Comparison of ENCODE assay signal across 17 cellular contexts in genomic region chr19:21308778-21309177, GRCh38. TPM values are rescaled to one million over a fixed set of nuclear protein-coding genes. Genes with fewer than 3 reads are reported as not detected.
DNase-seq lines count a peak whose midpoint lies in the region; ATAC-seq and TF ChIP-seq lines count a peak whose summit lies in the region.
"Had no signal": no experiment of that assay in that cellular context is flagged by ENCODE, and none has a peak within 500 bp of the region (broad histone marks: within the 10 kb centered on the region; RNA-seq: fewer than 3 reads in every experiment).

No MANE protein-coding gene starts in this region.

- H3K27ac Mint-ChIP-seq in CD14-positive monocyte (peak overlapping the region in 6 of 7 donors; percentile 29 to 92 (median 75)), T-cell (peak overlapping the region; percentile 22 to 27), GM23338 (no peak overlapping the region)

- H3K36me3 Mint-ChIP-seq in CD14-positive monocyte: peaks cover 43 to 82% of the 10 kb centered on the region in 2 donors
- H3K36me3 Mint-ChIP-seq in T-cell: peaks cover 63% of the 10 kb centered on the region
- peaks cover 49% of the 10 kb centered on the region for H3K36me3 Mint-ChIP-seq in GM23338 (ENCODE audit: low read depth)

- H3K27ac ChIP-seq in GM23338 (ENCODE audit: low read depth) (no peak overlapping the region), Peyer's patch (no peak overlapping the region)

- no peak for ATAC-seq in T-cell (replicated peaks in 1 of 4)
- no peak for ATAC-seq in GM23338
- ATAC-seq in GM21390 (IDR thresholded peaks at IDR 0.05; ENCODE audit: unreplicated experiment): no peak
- ATAC-seq: HCT116, Right ventricle myocardium inferior had no signal

- DNase-seq in SIG-M5 treated with dmso at 0.1 percent for 504 hours (lab: John Stamatoyannopoulos, UW; ENCODE audit: unreplicated experiment) (peak; percentile 27), SIG-M5 (lab: John Stamatoyannopoulos, UW) (no peak), CD14-positive monocyte (ENCODE audit: low spot score) (no peak), T-cell (no peak), fibroblast of gingiva (ENCODE audit: low read depth) (peak; percentile 20), GM23338 (ENCODE audit: low spot score) (no peak), Peyer's patch (no peak)
- DNase-seq: C1 segment of cervical spinal cord, DND-41, GF-D8, KG1, NCI-H187 treated with DMSO at 0.1 percent for 48 hours, NCI-H446 treated with DMSO at 0.1 percent for 48 hours, NCI-H748 treated with DMSO at 0.1 percent for 48 hours had no signal

- peak overlapping the region in 1 of 2 donors; percentile 59 for H3K4me3 Mint-ChIP-seq in CD14-positive monocyte
- no peak overlapping the region for H3K4me3 Mint-ChIP-seq in T-cell
- no peak overlapping the region for H3K4me3 Mint-ChIP-seq in GM23338

- H3K4me1 ChIP-seq in GM23338 (ENCODE audit: insufficient read depth): no peaks in the 10 kb centered on the region
- no peaks in the 10 kb centered on the region for H3K4me1 ChIP-seq in Peyer's patch

- CTCF ChIA-PET in T-cell (lab: Charles Lee): no interaction called here

- H3K4me2 ChIP-seq in GM23338: no peak overlapping the region

- H3F3A ChIP-seq in GM23338 (replicated peaks; ENCODE audit: low read depth): no peaks in the 10 kb centered on the region

- H3K27me3 Mint-ChIP-seq in CD14-positive monocyte (ENCODE audit: low read depth in 3 of 3): peaks cover 0 to 2% (median 0%) of the 10 kb centered on the region in 3 donors
- no peaks in the 10 kb centered on the region for H3K27me3 Mint-ChIP-seq in T-cell
- H3K27me3 Mint-ChIP-seq in GM23338 (ENCODE audit: insufficient read depth, low read depth, poor library complexity): no peaks in the 10 kb centered on the region

- TF ChIP-seq CTCF in CD14-positive monocyte (IDR thresholded peaks at IDR 0.05): no peak
- no peak for TF ChIP-seq CTCF in GM23338 (conservative IDR thresholded peaks at IDR 0.05; ENCODE audit: low read depth in 2 of 2)
- TF ChIP-seq CTCF in Peyer's patch (IDR thresholded peaks at IDR 0.05): no peak

- H4K20me1 ChIP-seq in GM23338 (replicated peaks; ENCODE audit: insufficient read depth): peaks cover 4% of the 10 kb centered on the region; the same call in 1 of the 2 replicates

- H3K79me2 ChIP-seq in GM23338 (replicated peaks; ENCODE audit: insufficient read depth): peaks cover 47% of the 10 kb centered on the region

- POLR2A ChIA-PET in T-cell (lab: Charles Lee): no interaction called here

- no peaks in the 10 kb centered on the region for H3K27me3 ChIP-seq in GM23338 (ENCODE audit: insufficient read depth)
- H3K27me3 ChIP-seq in Peyer's patch: no peaks in the 10 kb centered on the region

- no peak overlapping the region for H2AFZ ChIP-seq in GM23338

- peaks cover 5% of the 10 kb centered on the region; the same call in 1 of the 2 replicates for H3K36me3 ChIP-seq in GM23338 (ENCODE audit: insufficient read depth)
- H3K36me3 ChIP-seq in Peyer's patch: peaks cover 0 to 63% (median 0%) of the 10 kb centered on the region in 3 donors

- no peaks in the 10 kb centered on the region for H3K9me2 ChIP-seq in GM23338 (ENCODE audit: insufficient read depth)

- no peak for TF ChIP-seq POLR2A in Peyer's patch (IDR thresholded peaks at IDR 0.05)

- peaks cover 0 to 5% (median 0%) of the 10 kb centered on the region in 4 donors for H3K9me3 ChIP-seq in Peyer's patch

- no peak overlapping the region for H3K4me3 ChIP-seq in GM23338
- H3K4me3 ChIP-seq in Peyer's patch: no peak overlapping the region

- peaks cover 9 to 64% (median 32%) of the 10 kb centered on the region in 7 donors for H3K9me3 Mint-ChIP-seq in CD14-positive monocyte
- H3K9me3 Mint-ChIP-seq in T-cell: peaks cover 0 to 9% (median 6%) of the 10 kb centered on the region in 3 donors
- H3K9me3 Mint-ChIP-seq in GM23338: no peaks in the 10 kb centered on the region

- intact Hi-C loops in CD14-positive monocyte (cut with micrococcal nuclease): no loop called here

- peaks cover 14% of the 10 kb centered on the region for H3K4me1 Mint-ChIP-seq in CD14-positive monocyte
- H3K4me1 Mint-ChIP-seq in T-cell: peaks cover 14 to 23% (median 22%) of the 10 kb centered on the region in 3 donors
- no peaks in the 10 kb centered on the region for H3K4me1 Mint-ChIP-seq in GM23338

TF ChIP-seq in GM23338, 12 proteins besides CTCF, POLR2A, EP300 and RAD21 (continues in another document):
- TF ChIP-seq ZNF331 (CRISPR knock-in tag; IDR thresholded peaks at IDR 0.05; ENCODE audit: low read depth) (no peak), REST (IDR thresholded peaks at IDR 0.05; ENCODE audit: unreplicated experiment) (no peak)

RNA-seq across cellular contexts. Expression of gene ZNF708, which starts 20.4 kb away (rescaled TPM):
- 1 to 10 TPM; 2.2 to 2.3 TPM for polyA plus RNA-seq in CD14-positive monocyte
- total RNA-seq in T-cell: 10 to 100 TPM; 17.5 to 41.1 (median 33.1) TPM
- 53.2 and 71.9 TPM in 2 replicates for total RNA-seq in GM23338 (2014; rRNA removed; shearing (Covaris generic))
- polyA plus RNA-seq in GM23338 (2016; fragmentation: Nextera tagmentation; extraction: Ambion mirVana): 15.7 and 15.9 TPM in 2 replicates
- total RNA-seq in Peyer's patch: 10 to 100 TPM; 13.1 to 20.6 (median 17.5) TPM

RNA-seq across cellular contexts. Expression of gene ZNF738, which starts 50.0 kb away (rescaled TPM):
- polyA plus RNA-seq in CD14-positive monocyte (1 to 10 TPM; 3.5 to 4.0 TPM), GM23338 (2016; fragmentation: Nextera tagmentation; extraction: Ambion mirVana) (138 and 151 TPM in 2 replicates)
- total RNA-seq in T-cell (10 to 100 TPM in 1 of 5 donors, 1 to 10 TPM in 4; 4.4 to 10.4 (median 8.2) TPM), Peyer's patch (10 to 100 TPM in 2 of 4 donors, 1 to 10 TPM in 2; 1.8 to 18.2 (median 7.5) TPM)
- 137 and 138 TPM in 2 replicates for total RNA-seq in GM23338 (2014; rRNA removed; shearing (Covaris generic))

Comparison
In these comparisons a context has a peak if more than half of its experiments do, and no peak if none do; other contexts are left out.
1. DNase-seq: peak in SIG-M5 treated with dmso at 0.1 percent for 504 hours (single experiment) and fibroblast of gingiva (single experiment); none in SIG-M5 (single experiment), CD14-positive monocyte (single experiment), T-cell (0 of 34), GM23338 (single experiment) and Peyer's patch (0 of 3).